ENCODE assay signal across 8 cellular contexts in genomic region chr19:52735734-52736133, GRCh38. TPM values are rescaled to one million over a fixed set of nuclear protein-coding genes. Genes with fewer than 3 reads are reported as not detected.
DNase-seq lines count a peak whose midpoint lies in the region; ATAC-seq and TF ChIP-seq lines count a peak whose summit lies in the region.

No MANE protein-coding gene starts in this region.

- H3K27ac ChIP-seq in HUES48 (ENCODE audit: low read depth, low read length) (peak overlapping the region; percentile 96), cardiac muscle cell (peak overlapping the region; percentile 95), parathyroid adenoma (peak overlapping the region; percentile 82)

- H3K4me3 Mint-ChIP-seq in activated CD8-positive, alpha-beta T cell treated with anti-CD3 and anti-CD28 coated beads, Interleukin-2, amount 10 ng/mL, durations not matched to agents 7 days and 5 days: peak overlapping the region; percentile 83

- DNase-seq in activated CD8-positive, alpha-beta T cell treated with anti-CD3 and anti-CD28 coated beads, Interleukin-2, amount 10 ng/mL, durations not matched to agents 7 days and 5 days: peak; percentile 23
- DNase-seq in cardiac muscle cell (ENCODE audit: low read depth in 1 of 2, low spot score in 1 of 2): peak; percentile 50 to 60

- peak overlapping the region; percentile 89 for H3K27ac Mint-ChIP-seq in activated CD8-positive, alpha-beta T cell treated with anti-CD3 and anti-CD28 coated beads, Interleukin-2, amount 10 ng/mL, durations not matched to agents 7 days and 5 days

- no peaks in the 10 kb centered on the region for H3K79me2 ChIP-seq in parathyroid adenoma

- H3K9me3 ChIP-seq in HUES48 (ENCODE audit: control insufficient read depth, insufficient read depth, low read length): no peaks in the 10 kb centered on the region
- no peaks in the 10 kb centered on the region for H3K9me3 ChIP-seq in cardiac muscle cell (ENCODE audit: low read depth)
- H3K9me3 ChIP-seq in parathyroid adenoma (ENCODE audit: control insufficient read depth, low read length): no peaks in the 10 kb centered on the region

- peaks cover 25% of the 10 kb centered on the region for H3K9me3 Mint-ChIP-seq in activated CD8-positive, alpha-beta T cell treated with anti-CD3 and anti-CD28 coated beads, Interleukin-2, amount 10 ng/mL, durations not matched to agents 7 days and 5 days (ENCODE audit: insufficient read depth)

- no peaks in the 10 kb centered on the region for H3K36me3 ChIP-seq in HUES48 (ENCODE audit: control insufficient read depth, insufficient read depth, low read length)
- H3K36me3 ChIP-seq in cardiac muscle cell: no peaks in the 10 kb centered on the region
- no peaks in the 10 kb centered on the region for H3K36me3 ChIP-seq in parathyroid adenoma (ENCODE audit: control insufficient read depth, insufficient read depth, low read length)

- ATAC-seq in activated CD8-positive, alpha-beta T cell treated with anti-CD3 and anti-CD28 coated beads, Interleukin-2, amount 10 ng/mL, durations not matched to agents 7 days and 5 days: no peak
- ATAC-seq in HG02571 (IDR thresholded peaks at IDR 0.05; ENCODE audit: unreplicated experiment): no peak
- ATAC-seq in HG03045 (IDR thresholded peaks at IDR 0.05; ENCODE audit: unreplicated experiment): no peak
- no peak for ATAC-seq in HG02938 (IDR thresholded peaks at IDR 0.05; ENCODE audit: unreplicated experiment)
- ATAC-seq in GM18519 (IDR thresholded peaks at IDR 0.05; ENCODE audit: low FRiP score, unreplicated experiment): no peak

- peaks cover 22% of the 10 kb centered on the region for H3K4me1 Mint-ChIP-seq in activated CD8-positive, alpha-beta T cell treated with anti-CD3 and anti-CD28 coated beads, Interleukin-2, amount 10 ng/mL, durations not matched to agents 7 days and 5 days (ENCODE audit: low read depth)

- H3K4me3 ChIP-seq in HUES48 (ENCODE audit: low read depth, low read length) (peak overlapping the region; percentile 95; the same call in 1 of the 2 replicates), cardiac muscle cell (no peak overlapping the region), parathyroid adenoma (ENCODE audit: low read depth, low read length) (peak overlapping the region; percentile 85)

- H3K27me3 Mint-ChIP-seq in activated CD8-positive, alpha-beta T cell treated with anti-CD3 and anti-CD28 coated beads, Interleukin-2, amount 10 ng/mL, durations not matched to agents 7 days and 5 days (ENCODE audit: low read depth): peaks cover 2% of the 10 kb centered on the region

- H3K9ac ChIP-seq in HUES48 (ENCODE audit: low read depth, low read length) (peak overlapping the region; percentile 47; the same call in 1 of the 2 replicates), parathyroid adenoma (no peak overlapping the region)

- TF ChIP-seq CTCF in cardiac muscle cell (IDR thresholded peaks at IDR 0.05; ENCODE audit: low read depth, low read length): no peak
- no peak for TF ChIP-seq CTCF in parathyroid adenoma (IDR thresholded peaks at IDR 0.05)

- POLR2A ChIA-PET in activated CD8-positive, alpha-beta T cell treated with anti-CD3 and anti-CD28 coated beads, Interleukin-2, amount 10 ng/mL, durations not matched to agents 7 days and 5 days (lab: Charles Lee): no interaction called here

- peaks cover 7% of the 10 kb centered on the region for H3K4me1 ChIP-seq in HUES48 (ENCODE audit: control insufficient read depth, insufficient read depth, low read length)
- peaks cover 14% of the 10 kb centered on the region for H3K4me1 ChIP-seq in cardiac muscle cell (ENCODE audit: low read depth)
- H3K4me1 ChIP-seq in parathyroid adenoma: no peaks in the 10 kb centered on the region

- H3K27me3 ChIP-seq in HUES48 (ENCODE audit: control insufficient read depth, insufficient read depth, low read length): no peaks in the 10 kb centered on the region
- H3K27me3 ChIP-seq in cardiac muscle cell: no peaks in the 10 kb centered on the region
- no peaks in the 10 kb centered on the region for H3K27me3 ChIP-seq in parathyroid adenoma (ENCODE audit: control insufficient read depth, insufficient read depth, low read length)

- peak overlapping the region; percentile 80 for H2AFZ ChIP-seq in parathyroid adenoma

- H3K4me2 ChIP-seq in parathyroid adenoma (ENCODE audit: low read length): no peak overlapping the region

- peaks cover 37% of the 10 kb centered on the region for H3K36me3 Mint-ChIP-seq in activated CD8-positive, alpha-beta T cell treated with anti-CD3 and anti-CD28 coated beads, Interleukin-2, amount 10 ng/mL, durations not matched to agents 7 days and 5 days (ENCODE audit: low read depth)

- CTCF ChIA-PET in activated CD8-positive, alpha-beta T cell treated with anti-CD3 and anti-CD28 coated beads, Interleukin-2, amount 10 ng/mL, durations not matched to agents 7 days and 5 days (lab: Charles Lee): interaction anchor here (0.9 to 1.2 kb wide), 3 partner anchors 9 to 71 kb away, joined by 3 read pairs; no protein-coding TSS in a partner anchor

RNA-seq across cellular contexts. Expression of gene ZNF611, which starts 0.9 kb away (rescaled TPM):
- 10 to 100 TPM; 38.9 to 41.0 TPM for total RNA-seq in activated CD8-positive, alpha-beta T cell treated with anti-CD3 and anti-CD28 coated beads, Interleukin-2, amount 10 ng/mL, durations not matched to agents 7 days and 5 days
- 5.8 and 12.4 TPM in 2 replicates for total RNA-seq in cardiac muscle cell
- 10.4 and 15.4 TPM in 2 replicates for polyA plus RNA-seq in cardiac muscle cell

RNA-seq across cellular contexts. Expression of gene ZNF600, which starts 50.9 kb away (rescaled TPM):
- total RNA-seq in activated CD8-positive, alpha-beta T cell treated with anti-CD3 and anti-CD28 coated beads, Interleukin-2, amount 10 ng/mL, durations not matched to agents 7 days and 5 days: 10 to 100 TPM; 18.2 to 20.5 TPM
- 1.6 and 2.0 TPM in 2 replicates for total RNA-seq in cardiac muscle cell
- 2.1 and 2.3 TPM in 2 replicates for polyA plus RNA-seq in cardiac muscle cell
